In the genomic region with DNA sequence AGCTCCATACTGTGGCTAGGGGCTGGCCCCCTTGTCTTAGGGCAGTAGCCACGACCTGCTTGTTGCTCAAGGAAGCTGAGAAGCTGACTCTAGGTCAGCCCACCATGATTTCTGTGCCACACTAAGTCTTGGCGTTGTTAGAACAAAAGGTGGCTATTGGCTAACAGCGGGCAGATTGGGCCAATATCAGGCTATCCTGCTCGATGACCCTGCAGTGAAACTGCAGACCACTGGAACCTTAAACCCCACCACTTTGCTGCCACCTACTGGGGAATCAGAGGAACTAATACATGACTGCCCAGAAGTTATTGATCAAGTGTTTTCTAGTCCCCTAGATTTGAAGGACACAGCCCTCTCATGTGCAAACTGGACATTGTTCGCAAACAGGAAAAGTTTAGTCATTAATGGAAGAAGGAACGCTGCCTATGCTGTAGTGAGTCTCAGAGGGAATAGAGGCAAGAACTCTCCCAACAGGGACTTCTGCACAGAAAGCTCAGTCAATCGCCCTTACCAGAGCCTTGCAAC, we compare ENCODE assay signal across 1 cellular context.
TF ChIP-seq lines count a peak whose summit lies in the region.

No MANE protein-coding gene starts in this region.

TF ChIP-seq in HepG2, 621 proteins besides CTCF, POLR2A, EP300 and RAD21 (continued from another document and continues in another):
- TF ChIP-seq, protein P1, sequence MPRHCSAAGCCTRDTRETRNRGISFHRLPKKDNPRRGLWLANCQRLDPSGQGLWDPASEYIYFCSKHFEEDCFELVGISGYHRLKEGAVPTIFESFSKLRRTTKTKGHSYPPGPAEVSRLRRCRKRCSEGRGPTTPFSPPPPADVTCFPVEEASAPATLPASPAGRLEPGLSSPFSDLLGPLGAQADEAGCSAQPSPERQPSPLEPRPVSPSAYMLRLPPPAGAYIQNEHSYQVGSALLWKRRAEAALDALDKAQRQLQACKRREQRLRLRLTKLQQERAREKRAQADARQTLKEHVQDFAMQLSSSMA (CRISPR knock-in tag; IDR thresholded peaks at IDR 0.05) = no peak
- TF ChIP-seq HNF4G (IDR thresholded peaks at IDR 0.05; ENCODE audit: borderline replicate concordance, low read depth, low read length) (no peak), HNF4G (CRISPR knock-in tag; IDR thresholded peaks at IDR 0.05; ENCODE audit: borderline replicate concordance, low read depth) (no peak), ZNF205 (CRISPR knock-in tag; IDR thresholded peaks at IDR 0.05) (no peak), HNRNPH1 (optimal IDR thresholded peaks at IDR 0.05; ENCODE audit: low read depth, low read length) (no peak), CEBPB (IDR thresholded peaks at IDR 0.05; ENCODE audit: borderline replicate concordance, low read depth, low read length) (no peak), ZNF768 (CRISPR knock-in tag; IDR thresholded peaks at IDR 0.05) (no peak), ZBTB42 (CRISPR knock-in tag; IDR thresholded peaks at IDR 0.05) (no peak), GTF2F1 (IDR thresholded peaks at IDR 0.05; ENCODE audit: low read length) (no peak), ASH2L (IDR thresholded peaks at IDR 0.05; ENCODE audit: insufficient read length, low read depth, low read length) (no peak), ZNF382 (CRISPR knock-in tag; IDR thresholded peaks at IDR 0.05; ENCODE audit: borderline replicate concordance) (no peak), PHF21A (CRISPR knock-in tag; IDR thresholded peaks at IDR 0.05) (no peak), EEA1 (CRISPR knock-in tag; IDR thresholded peaks at IDR 0.05; ENCODE audit: borderline replicate concordance) (no peak), ZBTB7B (CRISPR knock-in tag; IDR thresholded peaks at IDR 0.05) (peak; percentile 87), CHD4 (IDR thresholded peaks at IDR 0.05; ENCODE audit: borderline replicate concordance, low read length) (no peak), ZNF225 (CRISPR knock-in tag; IDR thresholded peaks at IDR 0.05) (no peak), ZNF780A (CRISPR knock-in tag; IDR thresholded peaks at IDR 0.05) (no peak), ELF3 (CRISPR knock-in tag; IDR thresholded peaks at IDR 0.05) (peak; percentile 56; the same call in 1 of the 2 replicates), KLF16 (CRISPR knock-in tag; IDR thresholded peaks at IDR 0.05) (no peak; a peak in 1 of 4 replicates), AGO1 (IDR thresholded peaks at IDR 0.05; ENCODE audit: low read depth, low read length, poor library complexity, severe bottlenecking) (no peak), ZFP1 (CRISPR knock-in tag; IDR thresholded peaks at IDR 0.05) (no peak), ZBTB21 (CRISPR knock-in tag; IDR thresholded peaks at IDR 0.05) (no peak), ZNF30 (CRISPR knock-in tag; IDR thresholded peaks at IDR 0.05) (no peak), ZNF792 (CRISPR knock-in tag; IDR thresholded peaks at IDR 0.05) (no peak), SRSF9 (IDR thresholded peaks at IDR 0.05; ENCODE audit: borderline replicate concordance, insufficient read depth, low read depth, low read length, poor library complexity, severe bottlenecking) (no peak), ZNF644 (CRISPR knock-in tag; IDR thresholded peaks at IDR 0.05; ENCODE audit: low read depth) (0 out of 2 replicates have a peak, but pooled peaks have one; percentile 9), ZNF747 (CRISPR knock-in tag; IDR thresholded peaks at IDR 0.05; ENCODE audit: borderline replicate concordance) (no peak)
- TF ChIP-seq, protein P2, sequence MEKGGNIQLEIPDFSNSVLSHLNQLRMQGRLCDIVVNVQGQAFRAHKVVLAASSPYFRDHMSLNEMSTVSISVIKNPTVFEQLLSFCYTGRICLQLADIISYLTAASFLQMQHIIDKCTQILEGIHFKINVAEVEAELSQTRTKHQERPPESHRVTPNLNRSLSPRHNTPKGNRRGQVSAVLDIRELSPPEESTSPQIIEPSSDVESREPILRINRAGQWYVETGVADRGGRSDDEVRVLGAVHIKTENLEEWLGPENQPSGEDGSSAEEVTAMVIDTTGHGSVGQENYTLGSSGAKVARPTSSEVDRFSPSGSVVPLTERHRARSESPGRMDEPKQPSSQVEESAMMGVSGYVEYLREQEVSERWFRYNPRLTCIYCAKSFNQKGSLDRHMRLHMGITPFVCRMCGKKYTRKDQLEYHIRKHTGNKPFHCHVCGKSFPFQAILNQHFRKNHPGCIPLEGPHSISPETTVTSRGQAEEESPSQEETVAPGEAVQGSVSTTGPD (CRISPR knock-in tag; IDR thresholded peaks at IDR 0.05) = no peak
- TF ChIP-seq, protein P3, sequence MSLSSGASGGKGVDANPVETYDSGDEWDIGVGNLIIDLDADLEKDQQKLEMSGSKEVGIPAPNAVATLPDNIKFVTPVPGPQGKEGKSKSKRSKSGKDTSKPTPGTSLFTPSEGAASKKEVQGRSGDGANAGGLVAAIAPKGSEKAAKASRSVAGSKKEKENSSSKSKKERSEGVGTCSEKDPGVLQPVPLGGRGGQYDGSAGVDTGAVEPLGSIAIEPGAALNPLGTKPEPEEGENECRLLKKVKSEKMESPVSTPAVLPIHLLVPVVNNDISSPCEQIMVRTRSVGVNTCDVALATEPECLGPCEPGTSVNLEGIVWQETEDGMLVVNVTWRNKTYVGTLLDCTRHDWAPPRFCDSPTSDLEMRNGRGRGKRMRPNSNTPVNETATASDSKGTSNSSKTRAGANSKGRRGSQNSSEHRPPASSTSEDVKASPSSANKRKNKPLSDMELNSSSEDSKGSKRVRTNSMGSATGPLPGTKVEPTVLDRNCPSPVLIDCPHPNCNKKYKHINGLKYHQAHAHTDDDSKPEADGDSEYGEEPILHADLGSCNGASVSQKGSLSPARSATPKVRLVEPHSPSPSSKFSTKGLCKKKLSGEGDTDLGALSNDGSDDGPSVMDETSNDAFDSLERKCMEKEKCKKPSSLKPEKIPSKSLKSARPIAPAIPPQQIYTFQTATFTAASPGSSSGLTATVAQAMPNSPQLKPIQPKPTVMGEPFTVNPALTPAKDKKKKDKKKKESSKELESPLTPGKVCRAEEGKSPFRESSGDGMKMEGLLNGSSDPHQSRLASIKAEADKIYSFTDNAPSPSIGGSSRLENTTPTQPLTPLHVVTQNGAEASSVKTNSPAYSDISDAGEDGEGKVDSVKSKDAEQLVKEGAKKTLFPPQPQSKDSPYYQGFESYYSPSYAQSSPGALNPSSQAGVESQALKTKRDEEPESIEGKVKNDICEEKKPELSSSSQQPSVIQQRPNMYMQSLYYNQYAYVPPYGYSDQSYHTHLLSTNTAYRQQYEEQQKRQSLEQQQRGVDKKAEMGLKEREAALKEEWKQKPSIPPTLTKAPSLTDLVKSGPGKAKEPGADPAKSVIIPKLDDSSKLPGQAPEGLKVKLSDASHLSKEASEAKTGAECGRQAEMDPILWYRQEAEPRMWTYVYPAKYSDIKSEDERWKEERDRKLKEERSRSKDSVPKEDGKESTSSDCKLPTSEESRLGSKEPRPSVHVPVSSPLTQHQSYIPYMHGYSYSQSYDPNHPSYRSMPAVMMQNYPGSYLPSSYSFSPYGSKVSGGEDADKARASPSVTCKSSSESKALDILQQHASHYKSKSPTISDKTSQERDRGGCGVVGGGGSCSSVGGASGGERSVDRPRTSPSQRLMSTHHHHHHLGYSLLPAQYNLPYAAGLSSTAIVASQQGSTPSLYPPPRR (CRISPR knock-in tag; IDR thresholded peaks at IDR 0.05; ENCODE audit: borderline replicate concordance) = no peak
- TF ChIP-seq, protein P4, sequence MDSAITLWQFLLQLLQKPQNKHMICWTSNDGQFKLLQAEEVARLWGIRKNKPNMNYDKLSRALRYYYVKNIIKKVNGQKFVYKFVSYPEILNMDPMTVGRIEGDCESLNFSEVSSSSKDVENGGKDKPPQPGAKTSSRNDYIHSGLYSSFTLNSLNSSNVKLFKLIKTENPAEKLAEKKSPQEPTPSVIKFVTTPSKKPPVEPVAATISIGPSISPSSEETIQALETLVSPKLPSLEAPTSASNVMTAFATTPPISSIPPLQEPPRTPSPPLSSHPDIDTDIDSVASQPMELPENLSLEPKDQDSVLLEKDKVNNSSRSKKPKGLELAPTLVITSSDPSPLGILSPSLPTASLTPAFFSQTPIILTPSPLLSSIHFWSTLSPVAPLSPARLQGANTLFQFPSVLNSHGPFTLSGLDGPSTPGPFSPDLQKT (CRISPR knock-in tag; IDR thresholded peaks at IDR 0.05; ENCODE audit: borderline replicate concordance) = no peak
- TF ChIP-seq, protein P5, sequence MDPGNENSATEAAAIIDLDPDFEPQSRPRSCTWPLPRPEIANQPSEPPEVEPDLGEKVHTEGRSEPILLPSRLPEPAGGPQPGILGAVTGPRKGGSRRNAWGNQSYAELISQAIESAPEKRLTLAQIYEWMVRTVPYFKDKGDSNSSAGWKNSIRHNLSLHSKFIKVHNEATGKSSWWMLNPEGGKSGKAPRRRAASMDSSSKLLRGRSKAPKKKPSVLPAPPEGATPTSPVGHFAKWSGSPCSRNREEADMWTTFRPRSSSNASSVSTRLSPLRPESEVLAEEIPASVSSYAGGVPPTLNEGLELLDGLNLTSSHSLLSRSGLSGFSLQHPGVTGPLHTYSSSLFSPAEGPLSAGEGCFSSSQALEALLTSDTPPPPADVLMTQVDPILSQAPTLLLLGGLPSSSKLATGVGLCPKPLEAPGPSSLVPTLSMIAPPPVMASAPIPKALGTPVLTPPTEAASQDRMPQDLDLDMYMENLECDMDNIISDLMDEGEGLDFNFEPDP (CRISPR knock-in tag; conservative IDR thresholded peaks at IDR 0.05) = no peak
- TF ChIP-seq, protein P6, sequence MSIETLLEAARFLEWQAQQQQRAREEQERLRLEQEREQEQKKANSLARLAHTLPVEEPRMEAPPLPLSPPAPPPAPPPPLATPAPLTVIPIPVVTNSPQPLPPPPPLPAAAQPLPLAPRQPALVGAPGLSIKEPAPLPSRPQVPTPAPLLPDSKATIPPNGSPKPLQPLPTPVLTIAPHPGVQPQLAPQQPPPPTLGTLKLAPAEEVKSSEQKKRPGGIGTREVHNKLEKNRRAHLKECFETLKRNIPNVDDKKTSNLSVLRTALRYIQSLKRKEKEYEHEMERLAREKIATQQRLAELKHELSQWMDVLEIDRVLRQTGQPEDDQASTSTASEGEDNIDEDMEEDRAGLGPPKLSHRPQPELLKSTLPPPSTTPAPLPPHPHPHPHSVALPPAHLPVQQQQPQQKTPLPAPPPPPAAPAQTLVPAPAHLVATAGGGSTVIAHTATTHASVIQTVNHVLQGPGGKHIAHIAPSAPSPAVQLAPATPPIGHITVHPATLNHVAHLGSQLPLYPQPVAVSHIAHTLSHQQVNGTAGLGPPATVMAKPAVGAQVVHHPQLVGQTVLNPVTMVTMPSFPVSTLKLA (IDR thresholded peaks at IDR 0.05) = no peak
- TF ChIP-seq, protein P7, sequence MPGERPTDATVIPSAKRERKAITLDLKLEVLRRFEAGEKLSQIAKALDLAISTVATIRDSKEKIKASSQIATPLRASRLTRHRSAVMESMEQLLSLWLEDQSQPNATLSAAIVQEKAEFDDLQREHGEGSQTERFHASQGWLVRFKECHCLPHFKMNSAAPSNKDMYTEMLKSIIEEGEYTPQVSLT (CRISPR knock-in tag; IDR thresholded peaks at IDR 0.05; ENCODE audit: borderline replicate concordance, low read depth) = no peak
- TF ChIP-seq, protein P8, sequence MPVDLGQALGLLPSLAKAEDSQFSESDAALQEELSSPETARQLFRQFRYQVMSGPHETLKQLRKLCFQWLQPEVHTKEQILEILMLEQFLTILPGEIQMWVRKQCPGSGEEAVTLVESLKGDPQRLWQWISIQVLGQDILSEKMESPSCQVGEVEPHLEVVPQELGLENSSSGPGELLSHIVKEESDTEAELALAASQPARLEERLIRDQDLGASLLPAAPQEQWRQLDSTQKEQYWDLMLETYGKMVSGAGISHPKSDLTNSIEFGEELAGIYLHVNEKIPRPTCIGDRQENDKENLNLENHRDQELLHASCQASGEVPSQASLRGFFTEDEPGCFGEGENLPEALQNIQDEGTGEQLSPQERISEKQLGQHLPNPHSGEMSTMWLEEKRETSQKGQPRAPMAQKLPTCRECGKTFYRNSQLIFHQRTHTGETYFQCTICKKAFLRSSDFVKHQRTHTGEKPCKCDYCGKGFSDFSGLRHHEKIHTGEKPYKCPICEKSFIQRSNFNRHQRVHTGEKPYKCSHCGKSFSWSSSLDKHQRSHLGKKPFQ (CRISPR knock-in tag; IDR thresholded peaks at IDR 0.05; ENCODE audit: insufficient replicate concordance) = no peak
- TF ChIP-seq, protein P9, sequence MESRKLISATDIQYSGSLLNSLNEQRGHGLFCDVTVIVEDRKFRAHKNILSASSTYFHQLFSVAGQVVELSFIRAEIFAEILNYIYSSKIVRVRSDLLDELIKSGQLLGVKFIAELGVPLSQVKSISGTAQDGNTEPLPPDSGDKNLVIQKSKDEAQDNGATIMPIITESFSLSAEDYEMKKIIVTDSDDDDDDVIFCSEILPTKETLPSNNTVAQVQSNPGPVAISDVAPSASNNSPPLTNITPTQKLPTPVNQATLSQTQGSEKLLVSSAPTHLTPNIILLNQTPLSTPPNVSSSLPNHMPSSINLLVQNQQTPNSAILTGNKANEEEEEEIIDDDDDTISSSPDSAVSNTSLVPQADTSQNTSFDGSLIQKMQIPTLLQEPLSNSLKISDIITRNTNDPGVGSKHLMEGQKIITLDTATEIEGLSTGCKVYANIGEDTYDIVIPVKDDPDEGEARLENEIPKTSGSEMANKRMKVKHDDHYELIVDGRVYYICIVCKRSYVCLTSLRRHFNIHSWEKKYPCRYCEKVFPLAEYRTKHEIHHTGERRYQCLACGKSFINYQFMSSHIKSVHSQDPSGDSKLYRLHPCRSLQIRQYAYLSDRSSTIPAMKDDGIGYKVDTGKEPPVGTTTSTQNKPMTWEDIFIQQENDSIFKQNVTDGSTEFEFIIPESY (CRISPR knock-in tag; IDR thresholded peaks at IDR 0.05) = no peak
- TF ChIP-seq, protein P10, sequence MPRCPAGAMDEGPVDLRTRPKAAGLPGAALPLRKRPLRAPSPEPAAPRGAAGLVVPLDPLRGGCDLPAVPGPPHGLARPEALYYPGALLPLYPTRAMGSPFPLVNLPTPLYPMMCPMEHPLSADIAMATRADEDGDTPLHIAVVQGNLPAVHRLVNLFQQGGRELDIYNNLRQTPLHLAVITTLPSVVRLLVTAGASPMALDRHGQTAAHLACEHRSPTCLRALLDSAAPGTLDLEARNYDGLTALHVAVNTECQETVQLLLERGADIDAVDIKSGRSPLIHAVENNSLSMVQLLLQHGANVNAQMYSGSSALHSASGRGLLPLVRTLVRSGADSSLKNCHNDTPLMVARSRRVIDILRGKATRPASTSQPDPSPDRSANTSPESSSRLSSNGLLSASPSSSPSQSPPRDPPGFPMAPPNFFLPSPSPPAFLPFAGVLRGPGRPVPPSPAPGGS (CRISPR knock-in tag; IDR thresholded peaks at IDR 0.05) = no peak
- TF ChIP-seq, protein P11, sequence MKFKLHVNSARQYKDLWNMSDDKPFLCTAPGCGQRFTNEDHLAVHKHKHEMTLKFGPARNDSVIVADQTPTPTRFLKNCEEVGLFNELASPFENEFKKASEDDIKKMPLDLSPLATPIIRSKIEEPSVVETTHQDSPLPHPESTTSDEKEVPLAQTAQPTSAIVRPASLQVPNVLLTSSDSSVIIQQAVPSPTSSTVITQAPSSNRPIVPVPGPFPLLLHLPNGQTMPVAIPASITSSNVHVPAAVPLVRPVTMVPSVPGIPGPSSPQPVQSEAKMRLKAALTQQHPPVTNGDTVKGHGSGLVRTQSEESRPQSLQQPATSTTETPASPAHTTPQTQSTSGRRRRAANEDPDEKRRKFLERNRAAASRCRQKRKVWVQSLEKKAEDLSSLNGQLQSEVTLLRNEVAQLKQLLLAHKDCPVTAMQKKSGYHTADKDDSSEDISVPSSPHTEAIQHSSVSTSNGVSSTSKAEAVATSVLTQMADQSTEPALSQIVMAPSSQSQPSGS (CRISPR knock-in tag; IDR thresholded peaks at IDR 0.05) = peak; percentile 40; the same call in 1 of the 2 replicates
- TF ChIP-seq, protein P12, sequence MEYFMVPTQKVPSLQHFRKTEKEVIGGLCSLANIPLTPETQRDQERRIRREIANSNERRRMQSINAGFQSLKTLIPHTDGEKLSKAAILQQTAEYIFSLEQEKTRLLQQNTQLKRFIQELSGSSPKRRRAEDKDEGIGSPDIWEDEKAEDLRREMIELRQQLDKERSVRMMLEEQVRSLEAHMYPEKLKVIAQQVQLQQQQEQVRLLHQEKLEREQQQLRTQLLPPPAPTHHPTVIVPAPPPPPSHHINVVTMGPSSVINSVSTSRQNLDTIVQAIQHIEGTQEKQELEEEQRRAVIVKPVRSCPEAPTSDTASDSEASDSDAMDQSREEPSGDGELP (IDR thresholded peaks at IDR 0.05; ENCODE audit: borderline replicate concordance, low read depth) = no peak
